In genomic region chr1:28354121-28354520, GRCh38 we compare ENCODE assay signal across 3 cellular contexts.
TF ChIP-seq lines count a peak whose summit lies in the region.

No MANE protein-coding gene starts in this region.

TF ChIP-seq in A549, 52 proteins besides CTCF, POLR2A, EP300 and RAD21:
- TF ChIP-seq SREBF2 (IDR thresholded peaks at IDR 0.05) (no peak), POLR2AphosphoS2 (conservative IDR thresholded peaks at IDR 0.05; ENCODE audit: low read length) (no peak), MAFK (IDR thresholded peaks at IDR 0.05; ENCODE audit: partially characterized antibody) (peak; percentile 96), CEBPB (IDR thresholded peaks at IDR 0.05) (peak in 1 of 2 experiments; percentile 40; a peak in 2 of 4 replicates), USF2 (IDR thresholded peaks at IDR 0.05) (no peak), HOXA7 (CRISPR knock-in tag; IDR thresholded peaks at IDR 0.05) (no peak), TFCP2L1 (CRISPR knock-in tag; IDR thresholded peaks at IDR 0.05) (no peak), HMGXB4 (CRISPR knock-in tag; IDR thresholded peaks at IDR 0.05; ENCODE audit: borderline replicate concordance) (no peak), FOSL2 (IDR thresholded peaks at IDR 0.05) (no peak), FOSL2 (CRISPR knock-in tag; IDR thresholded peaks at IDR 0.05) (peak; percentile 59)

TF ChIP-seq in K562, 482 proteins besides CTCF, POLR2A, EP300 and RAD21 (continues in another document):
- TF ChIP-seq MAFF (IDR thresholded peaks at IDR 0.05; ENCODE audit: low read length) (peak; percentile 11; the same call in 1 of the 2 replicates), EP400 (IDR thresholded peaks at IDR 0.05) (0 out of 2 replicates have a peak, but pooled peaks have one; percentile 21), ZNF395 (CRISPR knock-in tag; IDR thresholded peaks at IDR 0.05) (0 out of 2 replicates have a peak, but pooled peaks have one; percentile 49), MAFG (tag; conservative IDR thresholded peaks at IDR 0.05) (peak; percentile 67), ZNF316 (IDR thresholded peaks at IDR 0.05) (peak; percentile 91), EGR1 (conservative IDR thresholded peaks at IDR 0.05) (no peak), POLR2H (tag; IDR thresholded peaks at IDR 0.05; ENCODE audit: low read depth) (no peak), ZNF253 (CRISPR knock-in tag; conservative IDR thresholded peaks at IDR 0.05) (no peak), GTF3C2 (IDR thresholded peaks at IDR 0.05; ENCODE audit: borderline replicate concordance, extremely low read depth, insufficient read length) (no peak), ATF4 (CRISPR knock-in tag; IDR thresholded peaks at IDR 0.05) (no peak), MAFK (IDR thresholded peaks at IDR 0.05; ENCODE audit: low read length) (0 out of 2 replicates have a peak, but pooled peaks have one; percentile 37), MAZ (CRISPR knock-in tag; conservative IDR thresholded peaks at IDR 0.05 in 1 of 2, IDR thresholded peaks at IDR 0.05 in 1 of 2) (no peak), PBX2 (CRISPR knock-in tag; IDR thresholded peaks at IDR 0.05; ENCODE audit: low read depth) (no peak), PBX2 (tag; conservative IDR thresholded peaks at IDR 0.05; ENCODE audit: low read depth) (peak; percentile 50; the same call in 1 of the 2 replicates), MCM3 (IDR thresholded peaks at IDR 0.05) (no peak), CEBPB (tag; IDR thresholded peaks at IDR 0.05) (0 out of 2 replicates have a peak, but pooled peaks have one; percentile 29), DACH1 (IDR thresholded peaks at IDR 0.05; ENCODE audit: partially characterized antibody) (peak; percentile 18)

TF ChIP-seq in HepG2, 621 proteins besides CTCF, POLR2A, EP300 and RAD21:
- TF ChIP-seq ZNF333 (CRISPR knock-in tag; IDR thresholded peaks at IDR 0.05; ENCODE audit: borderline replicate concordance) (no peak), MAFF (IDR thresholded peaks at IDR 0.05; ENCODE audit: low read depth, low read length) (peak; percentile 65), DNMT1 (CRISPR knock-in tag; IDR thresholded peaks at IDR 0.05) (no peak), JUN (CRISPR knock-in tag; IDR thresholded peaks at IDR 0.05) (no peak), BRF2 (CRISPR knock-in tag; IDR thresholded peaks at IDR 0.05) (no peak), MAFK (conservative IDR thresholded peaks at IDR 0.05 in 1 of 2, IDR thresholded peaks at IDR 0.05 in 1 of 2; ENCODE audit: low read length in 2 of 2) (peak; percentile 72 to 83), HNRNPH1 (optimal IDR thresholded peaks at IDR 0.05; ENCODE audit: low read depth, low read length) (no peak), SP1 (IDR thresholded peaks at IDR 0.05) (no peak), SP1 (CRISPR knock-in tag; IDR thresholded peaks at IDR 0.05) (no peak)
